ENCODE assay signal across 23 cellular contexts in genomic region chr2:106638609-106639008, GRCh38.
"Had no signal": no experiment of that assay in that cellular context is flagged by ENCODE, and none has a peak within 500 bp of the region (broad histone marks: within the 10 kb centered on the region; RNA-seq: fewer than 3 reads in every experiment).

No MANE protein-coding gene starts in this region.

- ATAC-seq: activated T-cell treated with anti-CD3 and anti-CD28 coated beads, Interleukin-2, amount 50 U/mL, for 4 hours; left lung; naive thymus-derived CD4-positive, alpha-beta T cell; stimulated activated effector memory CD8-positive, alpha-beta T cell treated with anti-CD3 and anti-CD28 coated beads, Interleukin-12 subunit alpha, Interleukin-12 subunit beta, amount 100 ng/mL, for 72 hours; stimulated activated naive CD8-positive, alpha-beta T cell treated with anti-CD3 and anti-CD28 coated beads, Interleukin-15, amount 100 ng/mL, for 72 hours; WTC11 had no signal

- H3K27ac ChIP-seq: hepatocyte, left lung, right lobe of liver, skin epidermis, transverse colon, vagina had no signal

- DNase-seq: activated CD4-positive, alpha-beta T cell treated with anti-CD3 and anti-CD28 coated beads, Interleukin-2, amount 50 U/mL, for 4 hours; activated CD8-positive, alpha-beta memory T cell treated with anti-CD3 and anti-CD28 coated beads for 24 hours; activated CD8-positive, alpha-beta memory T cell treated with anti-CD3 and anti-CD28 coated beads, Interleukin-2, amount 50 U/mL, for 4 hours; activated naive CD4-positive, alpha-beta T cell treated with Interleukin-2 at 50 U/mL for 16 hours; activated naive CD8-positive, alpha-beta T cell treated with anti-CD3 and anti-CD28 coated beads for 36 hours; activated T-cell treated with anti-CD3 and anti-CD28 coated beads, Interleukin-2, amount 50 U/mL, for 4 hours; central memory CD4-positive, alpha-beta T cell; dermis blood vessel endothelial cell; effector CD8-positive, alpha-beta T cell; foreskin melanocyte; immature natural killer cell; left lung; naive thymus-derived CD4-positive, alpha-beta T cell; posterior cingulate gyrus; right lobe of liver; stimulated activated CD4-positive, alpha-beta T cell treated with anti-CD3 and anti-CD28 coated beads, Interleukin-2, amount 100 ng/mL, for 24 hours; stimulated activated naive CD8-positive, alpha-beta T cell treated with anti-CD3 and anti-CD28 coated beads, Interleukin-15, amount 100 ng/mL, for 72 hours; transverse colon had no signal
